Comparison of ENCODE assay signal across 9 cellular contexts in genomic region chr20:3250091-3250504, GRCh38. TPM values are rescaled to one million over a fixed set of nuclear protein-coding genes. Genes with fewer than 3 reads are reported as not detected.
DNase-seq lines count a peak whose midpoint lies in the region; ATAC-seq, FAIRE-seq and TF ChIP-seq lines count a peak whose summit lies in the region.
"Had no signal": no experiment of that assay in that cellular context is flagged by ENCODE, and none has a peak within 500 bp of the region (broad histone marks: within the 10 kb centered on the region; RNA-seq: fewer than 3 reads in every experiment).

No MANE protein-coding gene starts in this region.

- no peak overlapping the region for H2BK12ac ChIP-seq in neuronal stem cell (ENCODE audit: low read length)

- H3K27ac ChIP-seq in neuronal stem cell (replicated peaks; ENCODE audit: low read length) = no peak overlapping the region
- H3K27ac ChIP-seq: pancreas had no signal

- H2BK5ac ChIP-seq in neuronal stem cell (ENCODE audit: low read length) = no peak overlapping the region

- no peak overlapping the region for H4K8ac ChIP-seq in neuronal stem cell (ENCODE audit: low read depth, low read length)

- H3K4me3 ChIP-seq in GM12864 (ENCODE audit: low read depth, low read length) (no peak overlapping the region), bronchial epithelial cell (ENCODE audit: low read depth, low read length) (no peak overlapping the region), neuronal stem cell (ENCODE audit: low read length in 2 of 2) (no peak overlapping the region)
- H3K4me3 ChIP-seq: pancreas had no signal

- TF ChIP-seq CTCF in GM12864 (IDR thresholded peaks at IDR 0.05; ENCODE audit: low read depth, low read length, missing control alignments) (peak; percentile 45), bronchial epithelial cell (IDR thresholded peaks at IDR 0.05; ENCODE audit: insufficient read depth, low read length, severe bottlenecking) (peak; percentile 63)

- FAIRE-seq in bronchial epithelial cell (lab: Jason Lieb, UNC) = no peak
- FAIRE-seq: pancreas had no signal

- H3K23ac ChIP-seq in neuronal stem cell (ENCODE audit: low read depth, low read length, poor library complexity) = no peak overlapping the region

- no peak overlapping the region for H3K18ac ChIP-seq in neuronal stem cell (ENCODE audit: low read length)

- no peak overlapping the region for H3K9ac ChIP-seq in neuronal stem cell (ENCODE audit: low read depth, low read length, poor library complexity)

- no peak overlapping the region for H2BK120ac ChIP-seq in neuronal stem cell (ENCODE audit: low read depth, low read length)

- H2BK15ac ChIP-seq in neuronal stem cell (ENCODE audit: low read length) = no peak overlapping the region

- ATAC-seq in GM19467 (IDR thresholded peaks at IDR 0.05; ENCODE audit: unreplicated experiment) = no peak
- ATAC-seq in GM18907 (IDR thresholded peaks at IDR 0.05; ENCODE audit: unreplicated experiment) = no peak
- ATAC-seq: activated CD8-positive, alpha-beta T cell treated with anti-CD3 and anti-CD28 coated beads, Interleukin-2, amount 10 ng/mL, durations not matched to agents 7 days and 5 days had no signal

- peaks cover 0 to 4% of the 10 kb centered on the region in 2 donors for H3K4me1 ChIP-seq in neuronal stem cell (ENCODE audit: control insufficient read depth in 2 of 2, insufficient read depth in 1 of 2, low read depth in 1 of 2, low read length in 2 of 2)
- H3K4me1 ChIP-seq: pancreas had no signal

- H3K4me2 ChIP-seq in neuronal stem cell (ENCODE audit: insufficient read depth, low read length, poor library complexity, severe bottlenecking) = no peak overlapping the region

- DNase-seq in GM12864 (ENCODE audit: low read depth) (no peak), NCI-H1092 (lab: John Stamatoyannopoulos, UW) (peak; percentile 6), bronchial epithelial cell (ENCODE audit: low read depth) (no peak), neuronal stem cell (ENCODE audit: low spot score) (peak; percentile 21)
- no peak for DNase-seq in stimulated activated CD4-positive, alpha-beta T cell treated with anti-CD3 and anti-CD28 coated beads, Interleukin-4, amount 100 ng/mL, for 4 hours
- DNase-seq: activated CD8-positive, alpha-beta T cell treated with anti-CD3 and anti-CD28 coated beads, Interleukin-2, amount 10 ng/mL, durations not matched to agents 7 days and 5 days; pancreas had no signal

- H2AK5ac ChIP-seq in neuronal stem cell (ENCODE audit: low read depth, low read length) = no peak overlapping the region

- no peaks in the 10 kb centered on the region for H3K79me1 ChIP-seq in neuronal stem cell (ENCODE audit: low read depth, low read length)

- no peaks in the 10 kb centered on the region for H3K9me3 ChIP-seq in neuronal stem cell (replicated peaks in 1 of 2; ENCODE audit: control insufficient read depth in 2 of 2, insufficient read depth in 1 of 2, low read depth in 1 of 2, low read length in 2 of 2)
- H3K9me3 ChIP-seq: pancreas had no signal

- no CpG with 5 or more reads among the region's 10 CpGs for WGBS in neuronal stem cell (ENCODE audit: extremely low coverage in 2 of 2, insufficient read length in 2 of 2, insufficient replicate concordance in 1 of 2), 2 donors

- no peak overlapping the region for H2AFZ ChIP-seq in neuronal stem cell (ENCODE audit: low read length)

- H3K27me3 ChIP-seq in bronchial epithelial cell (ENCODE audit: control insufficient read depth, insufficient read depth, low read length) (no peaks in the 10 kb centered on the region), neuronal stem cell (ENCODE audit: control insufficient read depth in 3 of 3, insufficient read depth in 3 of 3, low read depth in 1 of 3, low read length in 3 of 3) (peaks cover 4 to 29% (median 22%) of the 10 kb centered on the region in 3 experiments)
- H3K27me3 ChIP-seq: pancreas had no signal

- H4K91ac ChIP-seq in neuronal stem cell (ENCODE audit: low read depth, low read length, poor library complexity) = no peak overlapping the region

- H3K36me3 ChIP-seq in bronchial epithelial cell (ENCODE audit: control insufficient read depth, insufficient read depth, low read length) = peaks cover 9% of the 10 kb centered on the region
- peaks cover 4 to 28% of the 10 kb centered on the region in 2 donors for H3K36me3 ChIP-seq in neuronal stem cell (replicated peaks in 1 of 2; ENCODE audit: control insufficient read depth in 2 of 2, insufficient read depth in 2 of 2, low read length in 2 of 2)

- no peak overlapping the region for H3K4ac ChIP-seq in neuronal stem cell (ENCODE audit: low read length)

- H3K14ac ChIP-seq in neuronal stem cell (ENCODE audit: low read length) = no peak overlapping the region

RNA-seq across cellular contexts. Expression of gene SLC4A11, which starts 11.1 kb away (rescaled TPM):
- 3.2 and 5.1 TPM in 2 replicates for total RNA-seq in bronchial epithelial cell
- polyA plus RNA-seq in neuronal stem cell (2013, experiment 1 of 2) = 4.0 TPM
- polyA plus RNA-seq in neuronal stem cell (2013, experiment 2 of 2) = 3.9 TPM

RNA-seq across cellular contexts. Expression of gene ITPA, which starts 40.8 kb away (rescaled TPM):
- total RNA-seq in bronchial epithelial cell = 36.9 and 45.5 TPM in 2 replicates
- 31.8 TPM for polyA plus RNA-seq in neuronal stem cell (2013, experiment 1 of 2)
- 32.2 TPM for polyA plus RNA-seq in neuronal stem cell (2013, experiment 2 of 2)

RNA-seq across cellular contexts. Expression of gene DDRGK1, which starts 45.6 kb away (rescaled TPM):
- 57.6 and 72.7 TPM in 2 replicates for total RNA-seq in bronchial epithelial cell
- 29.3 TPM for polyA plus RNA-seq in neuronal stem cell (2013, experiment 1 of 2)
- 30.0 TPM for polyA plus RNA-seq in neuronal stem cell (2013, experiment 2 of 2)

Comparison
In these comparisons a context has a peak if more than half of its experiments do, and no peak if none do; other contexts are left out.
1. DNase-seq: peak in NCI-H1092 (single experiment) and neuronal stem cell (single experiment); none in GM12864 (single experiment), bronchial epithelial cell (single experiment) and stimulated activated CD4-positive, alpha-beta T cell treated with anti-CD3 and anti-CD28 coated beads, Interleukin-4, amount 100 ng/mL, for 4 hours (0 of 2).